Comparison of ENCODE assay signal across 8 cellular contexts in genomic region chr19:48638831-48639381, GRCh38. TPM values are rescaled to one million over a fixed set of nuclear protein-coding genes. Genes with fewer than 3 reads are reported as not detected.
DNase-seq lines count a peak whose midpoint lies in the region; ATAC-seq and TF ChIP-seq lines count a peak whose summit lies in the region.

No MANE protein-coding gene starts in this region.

- intact Hi-C loops in mammary epithelial cell (cut with micrococcal nuclease) = no loop called here
- intact Hi-C loops in aorta (cut with DNase I) = loop anchor here in 1 of 2 donors (10.0 kb wide), 1 partner anchor 1364 kb away; the partner anchor contains the start of gene INAFM1

- peaks cover 32 to 49% (median 40%) of the 10 kb centered on the region in 4 donors for H3K4me1 Mint-ChIP-seq in naive thymus-derived CD8-positive, alpha-beta T cell

- H2AFZ ChIP-seq in ACC112 (ENCODE audit: low read length, unreplicated experiment) = no peak overlapping the region
- peak overlapping the region; percentile 58 for H2AFZ ChIP-seq in mammary epithelial cell (ENCODE audit: low read depth, low read length)

- no peak for DNase-seq in Jurkat, Clone E6-1 (ENCODE audit: low read depth, low spot score)
- DNase-seq in mammary epithelial cell (no peak), superior temporal gyrus (ENCODE audit: extremely low spot score) (no peak), aorta (no peak)
- peak in 1 of 10 donors; percentile 65 for DNase-seq in naive thymus-derived CD8-positive, alpha-beta T cell

- H3K9ac ChIP-seq in mammary epithelial cell (ENCODE audit: insufficient read depth, low read length) = no peak overlapping the region

- no peak overlapping the region for H3K27ac ChIP-seq in ACC112 (ENCODE audit: low read depth, low read length)
- H3K27ac ChIP-seq in mammary epithelial cell (ENCODE audit: insufficient read depth, low read depth, low read length) = no peak overlapping the region
- H3K27ac ChIP-seq in aorta (ENCODE audit: low read depth in 1 of 2, low read length in 2 of 2) = peak overlapping the region in 1 of 2 donors; percentile 93

- ATAC-seq in naive thymus-derived CD8-positive, alpha-beta T cell = no peak
- ATAC-seq in HG03039 (IDR thresholded peaks at IDR 0.05; ENCODE audit: unreplicated experiment) (no peak), aorta (ENCODE audit: low FRiP score) (no peak)
- ATAC-seq in activated CD4-positive, CD25-positive, alpha-beta regulatory T cell treated with anti-CD3 and anti-CD28 coated beads, Interleukin-2, amount 50 U/mL, for 24 hours = no peak

- H3K4me1 ChIP-seq in ACC112 (ENCODE audit: control insufficient read depth, insufficient read depth, low read length, unreplicated experiment) (peaks cover 11% of the 10 kb centered on the region), mammary epithelial cell (ENCODE audit: insufficient read depth, low read length) (peaks cover 30% of the 10 kb centered on the region), aorta (ENCODE audit: control insufficient read depth in 1 of 2, insufficient read depth in 2 of 2, low read length in 2 of 2) (no peaks in the 10 kb centered on the region)

- H3K36me3 ChIP-seq in ACC112 (ENCODE audit: insufficient read depth, low read length) = no peaks in the 10 kb centered on the region
- no peaks in the 10 kb centered on the region for H3K36me3 ChIP-seq in mammary epithelial cell (ENCODE audit: insufficient read depth, low read length)
- H3K36me3 ChIP-seq in aorta (ENCODE audit: control insufficient read depth in 1 of 2, insufficient read depth in 2 of 2, low read length in 1 of 2) = no peaks in the 10 kb centered on the region

- BruUV-seq in mammary epithelial cell (replicated peaks; lab: Mats Ljungman, UMichigan) = no TSS peak

- WGBS in mammary epithelial cell (ENCODE audit: low coverage, missing lambda C conversion rate) = 64% methylated on average over 9 of the region's 16 CpGs
- WGBS in aorta, 2 donors = 69 to 76% methylated on average over 16 of the region's 16 CpGs

- H3K9me3 Mint-ChIP-seq in naive thymus-derived CD8-positive, alpha-beta T cell = peaks cover 0 to 8% (median 0%) of the 10 kb centered on the region in 9 donors

- POLR2A ChIA-PET in naive thymus-derived CD8-positive, alpha-beta T cell (lab: Charles Lee) = interaction anchor here (0.9 to 6.2 kb wide), 5 partner anchors 11 to 1212 kb away, joined by 3 to 70 read pairs (median 9); partner anchors contain the start of genes FAM83E, PTOV1, RPL18 and SPHK2

- H3K9me3 ChIP-seq in mammary epithelial cell (replicated peaks; ENCODE audit: insufficient read depth, low read length) = no peaks in the 10 kb centered on the region
- no peaks in the 10 kb centered on the region for H3K9me3 ChIP-seq in aorta (ENCODE audit: control insufficient read depth, low read length)

- no peaks in the 10 kb centered on the region for H4K20me1 ChIP-seq in mammary epithelial cell (ENCODE audit: insufficient read depth, low read length)

- H3K79me2 ChIP-seq in ACC112 (ENCODE audit: control insufficient read depth, insufficient read depth, low read length, unreplicated experiment) = no peaks in the 10 kb centered on the region
- no peaks in the 10 kb centered on the region for H3K79me2 ChIP-seq in mammary epithelial cell (ENCODE audit: insufficient read depth, low read length)

- H3K27me3 Mint-ChIP-seq in naive thymus-derived CD8-positive, alpha-beta T cell = no peaks in the 10 kb centered on the region

- TF ChIP-seq CTCF in mammary epithelial cell (conservative IDR thresholded peaks at IDR 0.05 in 1 of 2, IDR thresholded peaks at IDR 0.05 in 1 of 2; ENCODE audit: extremely low read depth in 1 of 2, insufficient read depth in 1 of 2, low read depth in 1 of 2, low read length in 2 of 2) = no peak

- H3K27me3 ChIP-seq in ACC112 (ENCODE audit: insufficient read depth, low read length) (no peaks in the 10 kb centered on the region; the same call in 1 of the 2 replicates), mammary epithelial cell (ENCODE audit: insufficient read depth, low read length) (no peaks in the 10 kb centered on the region), aorta (ENCODE audit: control insufficient read depth in 1 of 2, insufficient read depth in 2 of 2, low read length in 1 of 2) (no peaks in the 10 kb centered on the region)

- in situ Hi-C loops in mammary epithelial cell (cut with MboI; ENCODE audit: low sequenced_read_pairs in 2 of 2) = loop anchor here in 1 of 2 donors (25.0 kb wide), 1 partner anchor 348 kb away; the partner anchor contains the start of genes GYS1 and RUVBL2

- dilution Hi-C loops in mammary epithelial cell (cut with HindIII; ENCODE audit: low sequenced_read_pairs) = no loop called here

- H3K27ac Mint-ChIP-seq in naive thymus-derived CD8-positive, alpha-beta T cell = peak overlapping the region; percentile 97 to 100 (median 99)

- H3K36me3 Mint-ChIP-seq in naive thymus-derived CD8-positive, alpha-beta T cell = peaks cover 0 to 9% (median 0%) of the 10 kb centered on the region in 3 donors

- peak overlapping the region; percentile 81 to 100 (median 98) for H3K4me3 Mint-ChIP-seq in naive thymus-derived CD8-positive, alpha-beta T cell

- H3K4me3 ChIP-seq in ACC112 (ENCODE audit: low read depth, low read length) (peak overlapping the region; percentile 66), mammary epithelial cell (replicated peaks in 1 of 3; ENCODE audit: insufficient read depth in 1 of 3, low read depth in 2 of 3, low read length in 3 of 3) (no peak overlapping the region), aorta (ENCODE audit: low read length in 2 of 2) (no peak overlapping the region)
- peak overlapping the region; percentile 57 for H3K4me3 ChIP-seq in Jurkat, Clone E6-1 (ENCODE audit: low read length)

- CTCF ChIA-PET in mammary epithelial cell (lab: Charles Lee; ENCODE audit: low non-redundant PET) = no interaction called here

- H3K4me2 ChIP-seq in mammary epithelial cell (ENCODE audit: insufficient read depth, low read depth, low read length) = no peak overlapping the region

RNA-seq across cellular contexts. Expression of gene DBP, which starts 1.7 kb away (rescaled TPM):
- polyA plus RNA-seq in Jurkat, Clone E6-1 (2012; ENCODE audit: insufficient read depth, insufficient read length) = 23.6 TPM
- 1 to 10 TPM in 1 of 2 donors, under 1 TPM in 1; 0.73 to 2.2 TPM for total RNA-seq in mammary epithelial cell
- polyA plus RNA-seq in mammary epithelial cell = 0.69 TPM
- polyA minus RNA-seq in mammary epithelial cell = not detected
- total RNA-seq in naive thymus-derived CD8-positive, alpha-beta T cell = 10 to 100 TPM; 63.1 to 66.6 TPM
- 10 to 100 TPM; 37.5 to 97.8 (median 63.1) TPM for polyA plus RNA-seq in naive thymus-derived CD8-positive, alpha-beta T cell
- 10 to 100 TPM in 1 of 2 donors, 1 to 10 TPM in 1; 1.5 to 10.7 TPM for total RNA-seq in aorta
- polyA plus RNA-seq in aorta = 1 to 10 TPM; 5.3 to 6.8 TPM

RNA-seq across cellular contexts. Expression of gene CA11, which starts 7.1 kb away (rescaled TPM):
- polyA plus RNA-seq in Jurkat, Clone E6-1 (2012; ENCODE audit: insufficient read depth, insufficient read length) = 21.9 TPM
- total RNA-seq in mammary epithelial cell (1 to 10 TPM; 3.0 to 3.5 TPM), aorta (10 to 100 TPM in 1 of 2 donors, 1 to 10 TPM in 1; 6.4 to 12.0 TPM)
- polyA plus RNA-seq in mammary epithelial cell (1.3 TPM), aorta (10 to 100 TPM; 13.9 to 59.5 TPM)
- polyA minus RNA-seq in mammary epithelial cell = not detected
- total RNA-seq in naive thymus-derived CD8-positive, alpha-beta T cell = 10 to 100 TPM; 16.2 to 21.3 TPM
- 10 to 100 TPM in 1 of 3 donors, 1 to 10 TPM in 2; 6.6 to 14.1 (median 7.2) TPM for polyA plus RNA-seq in naive thymus-derived CD8-positive, alpha-beta T cell

RNA-seq across cellular contexts. Expression of gene SPHK2, which starts 19.6 kb away (rescaled TPM):
- 21.6 TPM for polyA plus RNA-seq in Jurkat, Clone E6-1 (2012; ENCODE audit: insufficient read depth, insufficient read length)
- total RNA-seq in mammary epithelial cell (10 to 100 TPM in 1 of 2 donors, 1 to 10 TPM in 1; 4.0 to 15.7 TPM), aorta (10 to 100 TPM; 14.6 to 17.9 TPM)
- polyA plus RNA-seq in mammary epithelial cell (6.0 TPM), aorta (10 to 100 TPM; 21.5 to 25.4 TPM)
- polyA minus RNA-seq in mammary epithelial cell = 0.47 TPM
- 10 to 100 TPM; 39.1 to 40.4 TPM for total RNA-seq in naive thymus-derived CD8-positive, alpha-beta T cell
- polyA plus RNA-seq in naive thymus-derived CD8-positive, alpha-beta T cell = 1 to 10 TPM; 7.5 to 9.1 (median 8.3) TPM

RNA-seq across cellular contexts. Expression of gene RPL18, which starts 19.9 kb away (rescaled TPM):
- 2,707 TPM for polyA plus RNA-seq in Jurkat, Clone E6-1 (2012; ENCODE audit: insufficient read depth, insufficient read length)
- total RNA-seq in mammary epithelial cell = 1,000 to 10,000 TPM; 1,261 to 1,652 TPM
- 2,143 TPM for polyA plus RNA-seq in mammary epithelial cell
- polyA minus RNA-seq in mammary epithelial cell = 987 TPM
- 1,000 to 10,000 TPM; 2,380 to 2,437 TPM for total RNA-seq in naive thymus-derived CD8-positive, alpha-beta T cell
- 1,000 to 10,000 TPM; 2,610 to 3,008 (median 2,848) TPM for polyA plus RNA-seq in naive thymus-derived CD8-positive, alpha-beta T cell
- 100 to 1,000 TPM; 900 to 909 TPM for total RNA-seq in aorta
- 1,000 to 10,000 TPM; 2,172 to 2,376 TPM for polyA plus RNA-seq in aorta

RNA-seq across cellular contexts. Expression of gene FAM83E, which starts 24.0 kb away (rescaled TPM):
- not detected for polyA plus RNA-seq in Jurkat, Clone E6-1 (2012; ENCODE audit: insufficient read depth, insufficient read length)
- total RNA-seq in mammary epithelial cell (1 to 10 TPM in 1 of 2 donors, under 1 TPM in 1; 0.33 to 3.2 TPM), aorta (under 1 TPM in 1 of 2 donors, not detected in 1; 0.45 TPM)
- polyA plus RNA-seq in mammary epithelial cell (0.07 TPM), aorta (10 to 100 TPM in 1 of 2 donors, under 1 TPM in 1; 0.74 to 12.3 TPM)
- polyA minus RNA-seq in mammary epithelial cell = not detected
- total RNA-seq in naive thymus-derived CD8-positive, alpha-beta T cell = 1 to 10 TPM; 8.0 TPM
- polyA plus RNA-seq in naive thymus-derived CD8-positive, alpha-beta T cell = not detected

Comparison
In these comparisons a context has a peak if more than half of its experiments do, and no peak if none do; other contexts are left out.
1. H3K4me3 ChIP-seq: peak in ACC112 (single experiment) and Jurkat, Clone E6-1 (single experiment); none in mammary epithelial cell (0 of 3) and aorta (0 of 2).
2. RNA of gene DBP, which starts 1.7 kb away (total RNA-seq): 63.1 to 66.6 TPM in naive thymus-derived CD8-positive, alpha-beta T cell; 1.5 to 10.7 TPM in aorta and 0.73 to 2.2 TPM in mammary epithelial cell; every median in the first group is over 4 times any median in the second.